ENCODE assay signal across 39 cellular contexts in the genomic region with DNA sequence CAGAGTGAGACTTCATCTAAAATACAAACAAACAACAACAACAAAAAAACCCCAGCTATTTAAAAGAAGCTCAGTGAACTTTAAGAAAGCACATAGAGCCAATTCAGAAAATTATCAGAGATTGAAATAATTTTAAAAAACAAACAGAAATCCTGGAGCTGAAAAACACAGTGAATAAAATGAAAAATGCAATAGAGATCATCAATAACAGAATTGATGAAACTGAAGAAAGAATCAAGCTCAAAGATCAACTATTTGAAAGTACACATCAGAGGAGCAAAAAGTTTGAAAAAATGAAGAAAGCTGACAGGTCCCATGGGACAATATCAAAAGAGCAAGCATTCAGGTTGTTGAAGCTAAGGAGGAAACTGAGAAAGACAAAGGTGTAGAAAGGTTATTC.
"Had no signal": no experiment of that assay in that cellular context is flagged by ENCODE, and none has a peak within 500 bp of the region (broad histone marks: within the 10 kb centered on the region; RNA-seq: fewer than 3 reads in every experiment).

No MANE protein-coding gene starts in this region.

- FAIRE-seq: astrocyte, bronchial epithelial cell had no signal

- H3K4me3 ChIP-seq: adrenal gland, ascending aorta, body of pancreas, breast epithelium, cardiac muscle cell had no signal

- ATAC-seq: activated naive CD4-positive, alpha-beta T cell treated with anti-CD3 and anti-CD28 coated beads, Interleukin-2, amount 50 U/mL, for 72 hours; activated T-cell treated with anti-CD3 and anti-CD28 coated beads, Interleukin-2, amount 50 U/mL, for 4 hours; activated T-cell treated with anti-CD3 and anti-CD28 coated beads, Interleukin-2, amount 50 U/mL, for 72 hours; activated T-helper 17 cell treated with anti-CD3 and anti-CD28 coated beads, Interleukin-2, amount 50 U/mL, for 72 hours; body of pancreas had no signal

- H3K27me3 ChIP-seq: adrenal gland, ascending aorta, body of pancreas, brain microvascular endothelial cell, breast epithelium, cardiac muscle cell had no signal

- H3K4me1 ChIP-seq: adrenal gland, ascending aorta, body of pancreas, breast epithelium had no signal

- H3K36me3 ChIP-seq: adrenal gland, ascending aorta, brain microvascular endothelial cell, breast epithelium, cardiac muscle cell had no signal

- DNase-seq: activated effector memory CD4-positive, alpha-beta T cell treated with anti-CD3 and anti-CD28 coated beads, Interleukin-2, amount 50 U/mL, for 16 hours; activated effector memory CD4-positive, alpha-beta T cell treated with Interleukin-2 at 50 U/mL for 16 hours; activated gamma-delta T cell; activated gamma-delta T cell treated with Interleukin-2 at 50 U/mL for 16 hours; activated naive CD4-positive, alpha-beta T cell; activated naive CD4-positive, alpha-beta T cell treated with anti-CD3 and anti-CD28 coated beads for 36 hours; activated naive CD4-positive, alpha-beta T cell treated with anti-CD3 and anti-CD28 coated beads, Interleukin-2, amount 10 ng/mL, durations not matched to agents 7 days and 5 days; activated naive CD4-positive, alpha-beta T cell treated with anti-CD3 and anti-CD28 coated beads, Interleukin-2, amount 50 U/mL, for 16 hours; activated naive CD4-positive, alpha-beta T cell treated with Interleukin-2 at 50 U/mL for 16 hours; activated naive CD8-positive, alpha-beta T cell treated with anti-CD3 and anti-CD28 coated beads for 36 hours; activated naive CD8-positive, alpha-beta T cell treated with anti-CD3 and anti-CD28 coated beads, Interleukin-2, amount 10 ng/mL, durations not matched to agents 7 days and 5 days; activated T-cell treated with anti-CD3 and anti-CD28 coated beads, Interleukin-2, amount 50 U/mL, for 1 hour; activated T-cell treated with anti-CD3 and anti-CD28 coated beads, Interleukin-2, amount 50 U/mL, for 24 hours; activated T-cell treated with anti-CD3 and anti-CD28 coated beads, Interleukin-2, amount 50 U/mL, for 4 hours; activated T-cell treated with anti-CD3 and anti-CD28 coated beads, Interleukin-2, amount 50 U/mL, for 48 hours; activated T-cell treated with anti-CD3 and anti-CD28 coated beads, Interleukin-2, amount 50 U/mL, for 72 hours; adrenal gland; amniotic stem cell; amygdala; anterior cingulate cortex; aorta; body of pancreas; brain microvascular endothelial cell; caudate nucleus; central memory CD4-positive, alpha-beta T cell; cerebellar nuclear complex had no signal

- H3K4me1 Mint-ChIP-seq: activated naive CD4-positive, alpha-beta T cell treated with anti-CD3 and anti-CD28 coated beads, Interleukin-2, amount 10 ng/mL, durations not matched to agents 7 days and 5 days; activated naive CD4-positive, alpha-beta T cell treated with anti-CD3 and anti-CD28 coated beads, Interleukin-2, amount 50 U/mL, for 24 hours; activated naive CD8-positive, alpha-beta T cell treated with anti-CD3 and anti-CD28 coated beads for 36 hours; activated naive CD8-positive, alpha-beta T cell treated with anti-CD3 and anti-CD28 coated beads, Interleukin-2, amount 10 ng/mL, durations not matched to agents 7 days and 5 days; activated T-helper 17 cell treated with anti-CD3 and anti-CD28 coated beads, Interleukin-2, amount 50 U/mL, for 72 hours; brain; central memory CD8-positive, alpha-beta T cell had no signal

- H3K27ac ChIP-seq: adrenal gland, ascending aorta, body of pancreas, brain microvascular endothelial cell, breast epithelium, cardiac muscle cell had no signal

- H3K4me3 Mint-ChIP-seq: activated naive CD4-positive, alpha-beta T cell treated with anti-CD3 and anti-CD28 coated beads for 36 hours; activated naive CD4-positive, alpha-beta T cell treated with anti-CD3 and anti-CD28 coated beads, Interleukin-2, amount 10 ng/mL, durations not matched to agents 7 days and 5 days; activated naive CD4-positive, alpha-beta T cell treated with anti-CD3 and anti-CD28 coated beads, Interleukin-2, amount 50 U/mL, for 24 hours; activated naive CD8-positive, alpha-beta T cell; activated naive CD8-positive, alpha-beta T cell treated with anti-CD3 and anti-CD28 coated beads for 36 hours; activated naive CD8-positive, alpha-beta T cell treated with anti-CD3 and anti-CD28 coated beads, Interleukin-2, amount 10 ng/mL, durations not matched to agents 7 days and 5 days; activated T-cell treated with anti-CD3 and anti-CD28 coated beads, Interleukin-2, amount 50 U/mL, for 24 hours; activated T-cell treated with anti-CD3 and anti-CD28 coated beads, Interleukin-2, amount 50 U/mL, for 4 hours; activated T-cell treated with anti-CD3 and anti-CD28 coated beads, Interleukin-2, amount 50 U/mL, for 72 hours; activated T-helper 1 cell treated with anti-CD3 and anti-CD28 coated beads, Interleukin-12 subunit alpha, Interleukin-12 subunit beta, Interleukin-2, Interleukin-4 antibody, amounts not matched to agents 30 ng/mL and 10 ng/mL and 1 ng/mL, durations not matched to agents 14 hours and 24 hours and 36 hours; activated T-helper 17 cell treated with anti-CD3 and anti-CD28 coated beads, Interleukin-2, amount 50 U/mL, for 72 hours; brain; central memory CD8-positive, alpha-beta T cell had no signal

- H3K27me3 Mint-ChIP-seq: activated naive CD8-positive, alpha-beta T cell treated with anti-CD3 and anti-CD28 coated beads for 36 hours; activated T-cell treated with anti-CD3 and anti-CD28 coated beads, Interleukin-2, amount 50 U/mL, for 24 hours; central memory CD8-positive, alpha-beta T cell had no signal

- H3K27ac Mint-ChIP-seq: activated naive CD4-positive, alpha-beta T cell treated with anti-CD3 and anti-CD28 coated beads for 36 hours; activated naive CD4-positive, alpha-beta T cell treated with anti-CD3 and anti-CD28 coated beads, Interleukin-2, amount 10 ng/mL, durations not matched to agents 7 days and 5 days; activated naive CD4-positive, alpha-beta T cell treated with anti-CD3 and anti-CD28 coated beads, Interleukin-2, amount 50 U/mL, for 24 hours; activated naive CD4-positive, alpha-beta T cell treated with anti-CD3 and anti-CD28 coated beads, Interleukin-2, amount 50 U/mL, for 72 hours; activated naive CD8-positive, alpha-beta T cell; activated naive CD8-positive, alpha-beta T cell treated with anti-CD3 and anti-CD28 coated beads for 36 hours; activated naive CD8-positive, alpha-beta T cell treated with anti-CD3 and anti-CD28 coated beads, Interleukin-2, amount 10 ng/mL, durations not matched to agents 7 days and 5 days; activated T-cell treated with anti-CD3 and anti-CD28 coated beads, Interleukin-2, amount 50 U/mL, for 24 hours; activated T-cell treated with anti-CD3 and anti-CD28 coated beads, Interleukin-2, amount 50 U/mL, for 72 hours; activated T-helper 1 cell treated with anti-CD3 and anti-CD28 coated beads, Interleukin-12 subunit alpha, Interleukin-12 subunit beta, Interleukin-2, Interleukin-4 antibody, amounts not matched to agents 30 ng/mL and 10 ng/mL and 1 ng/mL, durations not matched to agents 14 hours and 24 hours and 36 hours; activated T-helper 17 cell treated with anti-CD3 and anti-CD28 coated beads, Interleukin-2, amount 50 U/mL, for 72 hours; activated T-helper 2 cell treated with anti-CD3 and anti-CD28 coated beads, Interferon-gamma antibody, Interleukin-2, Interleukin-4, amounts not matched to agents 10 μg/mL and 5 μg/mL and 100 μg/mL, durations not matched to agents 14 hours and 24 hours and 36 hours; brain had no signal
